ENCODE assay signal across 8 cellular contexts in genomic region chr3:68878322-68878721, GRCh38. TPM values are rescaled to one million over a fixed set of nuclear protein-coding genes. Genes with fewer than 3 reads are reported as not detected.
A peak's percentile ranks its signal among the peaks of the same experiment; 100 is the strongest.
DNase-seq lines count a peak whose midpoint lies in the region; ATAC-seq and TF ChIP-seq lines count a peak whose summit lies in the region.

No MANE protein-coding gene starts in this region.

- H3K4me3 ChIP-seq in BE2C (ENCODE audit: low read depth, low read length) (no peak overlapping the region), HFF-Myc (replicated peaks; ENCODE audit: low read depth, low read length) (no peak overlapping the region), WERI-Rb-1 (ENCODE audit: low read depth, low read length) (no peak overlapping the region)

- peak; percentile 45 for ATAC-seq in left lobe of liver
- no peak for ATAC-seq in activated T-helper 17 cell treated with anti-CD3 and anti-CD28 coated beads, Interleukin-2, amount 50 U/mL, for 72 hours (replicated peaks)
- no peak for ATAC-seq in HG03457 (IDR thresholded peaks at IDR 0.05; ENCODE audit: unreplicated experiment)
- no peak for ATAC-seq in GM21723 (IDR thresholded peaks at IDR 0.05; ENCODE audit: unreplicated experiment)

- no peaks in the 10 kb centered on the region for H3K36me3 Mint-ChIP-seq in activated T-helper 17 cell treated with anti-CD3 and anti-CD28 coated beads, Interleukin-2, amount 50 U/mL, for 72 hours (ENCODE audit: low read depth)

- H3K27ac Mint-ChIP-seq in activated T-helper 17 cell treated with anti-CD3 and anti-CD28 coated beads, Interleukin-2, amount 50 U/mL, for 72 hours = no peak overlapping the region

- H3K4me3 Mint-ChIP-seq in activated T-helper 17 cell treated with anti-CD3 and anti-CD28 coated beads, Interleukin-2, amount 50 U/mL, for 72 hours = no peak overlapping the region

- no peak overlapping the region for H3K27ac ChIP-seq in WERI-Rb-1

- H3K9me3 ChIP-seq in BE2C (no peaks in the 10 kb centered on the region; the same call in 1 of the 2 replicates), WERI-Rb-1 (ENCODE audit: severe bottlenecking) (peaks cover 3% of the 10 kb centered on the region)

- H3K9me3 Mint-ChIP-seq in activated T-helper 17 cell treated with anti-CD3 and anti-CD28 coated beads, Interleukin-2, amount 50 U/mL, for 72 hours = no peaks in the 10 kb centered on the region

- DNase-seq in BE2C = no peak
- no peak for DNase-seq in HFF-Myc (ENCODE audit: extremely low read depth, low read depth)
- DNase-seq in WERI-Rb-1 = no peak
- no peak for DNase-seq in left lobe of liver (ENCODE audit: low spot score)
- DNase-seq in posterior vena cava (ENCODE audit: low spot score) = no peak

- H3K36me3 ChIP-seq in BE2C (no peaks in the 10 kb centered on the region), WERI-Rb-1 (peaks cover 7% of the 10 kb centered on the region)

- peaks cover 21% of the 10 kb centered on the region for H3K27me3 Mint-ChIP-seq in activated T-helper 17 cell treated with anti-CD3 and anti-CD28 coated beads, Interleukin-2, amount 50 U/mL, for 72 hours

- H3K4me1 Mint-ChIP-seq in activated T-helper 17 cell treated with anti-CD3 and anti-CD28 coated beads, Interleukin-2, amount 50 U/mL, for 72 hours = no peaks in the 10 kb centered on the region

- intact Hi-C loops in posterior vena cava (cut with DNase I) = loop anchor here in 1 of 2 donors (5.0 kb wide), 1 partner anchor 1766 kb away; no protein-coding TSS in a partner anchor

- TF ChIP-seq CTCF in BE2C (IDR thresholded peaks at IDR 0.05; ENCODE audit: low read depth, low read length) (peak; percentile 72), HFF-Myc (IDR thresholded peaks at IDR 0.05; ENCODE audit: low read depth, low read length, missing control alignments) (peak; percentile 36), WERI-Rb-1 (IDR thresholded peaks at IDR 0.05; ENCODE audit: low read depth, low read length) (peak; percentile 38; the same call in 1 of the 2 replicates)

- H3K27me3 ChIP-seq in BE2C = peaks cover 35% of the 10 kb centered on the region
- H3K27me3 ChIP-seq in WERI-Rb-1 (ENCODE audit: insufficient read depth, low read depth, severe bottlenecking) = no peaks in the 10 kb centered on the region

- H3K4me1 ChIP-seq in BE2C = no peaks in the 10 kb centered on the region

RNA-seq across cellular contexts. Expression of gene TAFA4, which starts 54.0 kb away (rescaled TPM):
- not detected for polyA plus RNA-seq in BE2C (2012; ENCODE audit: insufficient read depth, insufficient read length, low read depth)
- not detected for total RNA-seq in left lobe of liver
- total RNA-seq in posterior vena cava = not detected
- total RNA-seq in activated T-helper 17 cell treated with anti-CD3 and anti-CD28 coated beads, Interleukin-2, amount 50 U/mL, for 72 hours = not detected
